22 cellular contexts compared by ENCODE assay signal in the genomic region with DNA sequence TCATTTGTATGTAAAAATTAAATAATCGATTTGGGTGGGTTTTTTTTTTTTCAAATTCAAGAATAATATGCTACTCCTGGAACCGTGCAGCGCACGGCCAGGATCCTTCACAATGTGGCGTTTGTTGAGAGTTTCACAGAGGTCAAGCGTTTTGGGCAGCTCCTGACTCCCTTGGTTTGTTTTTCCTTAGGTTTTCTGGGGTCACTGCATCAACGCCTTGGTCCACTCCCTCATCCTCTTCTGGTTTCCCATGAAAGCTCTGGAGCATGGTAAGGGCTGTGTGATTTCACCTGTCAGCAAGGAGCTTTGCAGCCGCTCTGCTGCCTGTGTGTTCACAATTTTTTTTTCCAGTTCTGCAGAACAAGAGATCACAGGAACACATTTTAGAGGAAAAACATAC.
"Had no signal": no experiment of that assay in that cellular context is flagged by ENCODE, and none has a peak within 500 bp of the region (broad histone marks: within the 10 kb centered on the region; RNA-seq: fewer than 3 reads in every experiment).

No MANE protein-coding gene starts in this region.

- H3K9me3 Mint-ChIP-seq: effector memory CD8-positive, alpha-beta T cell; stimulated activated naive CD8-positive, alpha-beta T cell treated with anti-CD3 and anti-CD28 coated beads, Interleukin-15, Interleukin-2, amounts not matched to agents 100 ng/mL and 50 ng/mL, for 24 hours had no signal

- H3K4me3 ChIP-seq: esophagus squamous epithelium, left lung, prostate gland, skin epidermis, thoracic aorta, tibial nerve, upper lobe of left lung had no signal

- H3K4me1 ChIP-seq: left lung, prostate gland, upper lobe of left lung had no signal

- H3K27ac Mint-ChIP-seq: effector memory CD8-positive, alpha-beta T cell; immature natural killer cell; stimulated activated naive B cell treated with anti-CD40 and anti-IgM and Interleukin-4, amounts not matched to agents 10 μg/mL and 1 μg/mL and 100 μg/mL, for 72 hours; stimulated activated naive CD8-positive, alpha-beta T cell treated with anti-CD3 and anti-CD28 coated beads, Interleukin-15, Interleukin-2, amounts not matched to agents 100 ng/mL and 50 ng/mL, for 24 hours had no signal

- H3K36me3 ChIP-seq: esophagus squamous epithelium, left lung, prostate gland, thoracic aorta, tibial nerve, upper lobe of left lung had no signal

- H3K36me3 Mint-ChIP-seq: stimulated activated naive B cell treated with anti-CD40 and anti-IgM and Interleukin-4, amounts not matched to agents 10 μg/mL and 1 μg/mL and 100 μg/mL, for 72 hours had no signal

- H3K4me3 Mint-ChIP-seq: effector memory CD8-positive, alpha-beta T cell; immature natural killer cell; naive thymus-derived CD8-positive, alpha-beta T cell; stimulated activated naive B cell treated with anti-CD40 and anti-IgM and Interleukin-4, amounts not matched to agents 10 μg/mL and 1 μg/mL and 100 μg/mL, for 72 hours; stimulated activated naive CD8-positive, alpha-beta T cell treated with anti-CD3 and anti-CD28 coated beads, Interleukin-15, Interleukin-2, amounts not matched to agents 100 ng/mL and 50 ng/mL, for 24 hours had no signal

- H3K4me1 Mint-ChIP-seq: immature natural killer cell had no signal

- H3K27ac ChIP-seq: esophagus squamous epithelium, left lung, prostate gland, skin epidermis, thoracic aorta, tibial nerve, upper lobe of left lung had no signal

- DNase-seq: cerebellar nuclear complex; cortex of kidney; effector memory CD8-positive, alpha-beta T cell; erythroblast; esophagus squamous epithelium; hypothalamus; immature natural killer cell; islet precursor cell; left lung; mesendoderm; midbrain; naive thymus-derived CD8-positive, alpha-beta T cell; nucleus accumbens; stimulated activated CD4-positive, alpha-beta T cell treated with anti-CD3 and anti-CD28 coated beads, Interleukin-15, amount 100 ng/mL, for 24 hours; stimulated activated CD4-positive, alpha-beta T cell treated with anti-CD3 and anti-CD28 coated beads, Interleukin-2, amount 100 ng/mL, for 48 hours; stimulated activated naive B cell treated with anti-CD40 and anti-IgM and Interleukin-4, amounts not matched to agents 10 μg/mL and 1 μg/mL and 100 μg/mL, for 72 hours; upper lobe of left lung had no signal

- H3K9me3 ChIP-seq: esophagus squamous epithelium, left lung, prostate gland, thoracic aorta, tibial nerve, upper lobe of left lung had no signal

- H3K27me3 ChIP-seq: esophagus squamous epithelium, tibial nerve, upper lobe of left lung had no signal
